In genomic region chr6:139581485-139581865, GRCh38 we compare ENCODE assay signal across 1 cellular context.
TF ChIP-seq lines count a peak whose summit lies in the region.

No MANE protein-coding gene starts in this region.

TF ChIP-seq in IMR-90, 13 proteins besides CTCF, POLR2A, EP300 and RAD21 (continued from another document):
- TF ChIP-seq ELK1 (IDR thresholded peaks at IDR 0.05; ENCODE audit: borderline replicate concordance, low read depth, low read length) (no peak), CHD1 (IDR thresholded peaks at IDR 0.05; ENCODE audit: low read depth, low read length) (no peak), MAFK (IDR thresholded peaks at IDR 0.05; ENCODE audit: low read depth, low read length) (no peak)
